ENCODE assay signal across 7 cellular contexts in genomic region chr22:39236321-39237275, GRCh38. TPM values are rescaled to one million over a fixed set of nuclear protein-coding genes. Genes with fewer than 3 reads are reported as not detected.
A peak's percentile ranks its signal among the peaks of the same experiment; 100 is the strongest.
DNase-seq lines count a peak whose midpoint lies in the region; ATAC-seq and TF ChIP-seq lines count a peak whose summit lies in the region.

No MANE protein-coding gene starts in this region.

- H3K36me3 Mint-ChIP-seq in activated T-cell treated with anti-CD3 and anti-CD28 coated beads, Interleukin-2, amount 50 U/mL, for 72 hours (ENCODE audit: insufficient read depth in 2 of 2), result peaks cover 0 to 3% of the 10 kb centered on the region in 2 donors

- H3K4me2 ChIP-seq in smooth muscle cell, result no peak overlapping the region

- H3K4me3 ChIP-seq in lung (no peak overlapping the region), smooth muscle cell (no peak overlapping the region)

- 24 to 29% methylated on average over 36 of the region's 36 CpGs for WGBS in lung, 2 donors
- WGBS in smooth muscle cell (ENCODE audit: low lambda C conversion rate), result 78% methylated on average over 36 of the region's 36 CpGs

- ATAC-seq in GM19467 (IDR thresholded peaks at IDR 0.05; ENCODE audit: unreplicated experiment), result peak; percentile 48
- peak; percentile 58 to 60 for ATAC-seq in activated T-cell treated with anti-CD3 and anti-CD28 coated beads, Interleukin-2, amount 50 U/mL, for 72 hours (replicated peaks in 1 of 2)
- ATAC-seq in lung (ENCODE audit: insufficient read depth, low FRiP score), result no peak
- ATAC-seq in esophagus mucosa, result no peak
- no peak for ATAC-seq in GM21786 (IDR thresholded peaks at IDR 0.05; ENCODE audit: unreplicated experiment)

- H4K20me1 ChIP-seq in smooth muscle cell (ENCODE audit: low read depth), result no peaks in the 10 kb centered on the region

- H3K27ac ChIP-seq in lung (ENCODE audit: low read depth in 1 of 2, low read length in 1 of 2), result peak overlapping the region; percentile 69
- H3K27ac ChIP-seq in smooth muscle cell (ENCODE audit: low read depth), result no peak overlapping the region

- peaks cover 19 to 44% of the 10 kb centered on the region in 2 donors for H3K4me1 ChIP-seq in lung (ENCODE audit: control insufficient read depth in 2 of 2, insufficient read depth in 2 of 2, low read length in 2 of 2)
- peaks cover 25% of the 10 kb centered on the region for H3K4me1 ChIP-seq in smooth muscle cell (ENCODE audit: low read depth)

- H3K79me2 ChIP-seq in smooth muscle cell (ENCODE audit: low read depth), result no peaks in the 10 kb centered on the region

- H3K27me3 ChIP-seq in lung (ENCODE audit: control insufficient read depth, insufficient read depth) (no peaks in the 10 kb centered on the region), smooth muscle cell (ENCODE audit: low read depth) (peaks cover 5% of the 10 kb centered on the region)

- H3K36me3 ChIP-seq in lung (ENCODE audit: control insufficient read depth in 2 of 2, insufficient read depth in 2 of 2, low read length in 2 of 2), result peaks cover 0 to 5% of the 10 kb centered on the region in 2 donors
- H3K36me3 ChIP-seq in smooth muscle cell (ENCODE audit: low read depth), result no peaks in the 10 kb centered on the region

- H3K27me3 Mint-ChIP-seq in activated T-cell treated with anti-CD3 and anti-CD28 coated beads, Interleukin-2, amount 50 U/mL, for 72 hours (ENCODE audit: low read depth), result peaks cover 55% of the 10 kb centered on the region

- H2AFZ ChIP-seq in smooth muscle cell (ENCODE audit: low read depth), result no peak overlapping the region

- H3K9me3 Mint-ChIP-seq in activated T-cell treated with anti-CD3 and anti-CD28 coated beads, Interleukin-2, amount 50 U/mL, for 72 hours, result no peaks in the 10 kb centered on the region

- peak overlapping the region; percentile 61 to 79 for H3K4me3 Mint-ChIP-seq in activated T-cell treated with anti-CD3 and anti-CD28 coated beads, Interleukin-2, amount 50 U/mL, for 72 hours

- no peak overlapping the region for H3K9ac ChIP-seq in smooth muscle cell (ENCODE audit: low read depth)

- TF ChIP-seq CTCF in lung (IDR thresholded peaks at IDR 0.05; ENCODE audit: control extremely low read depth, extremely low read depth) (no peak), smooth muscle cell (IDR thresholded peaks at IDR 0.05; ENCODE audit: borderline replicate concordance, insufficient read depth, poor library complexity, severe bottlenecking) (no peak)

- no peak overlapping the region for H3K27ac Mint-ChIP-seq in activated T-cell treated with anti-CD3 and anti-CD28 coated beads, Interleukin-2, amount 50 U/mL, for 72 hours

- H3K9me3 ChIP-seq in lung (ENCODE audit: control insufficient read depth in 2 of 2, insufficient read depth in 1 of 2, low read length in 1 of 2) (no peaks in the 10 kb centered on the region), smooth muscle cell (replicated peaks; ENCODE audit: low read depth) (no peaks in the 10 kb centered on the region)

- no peaks in the 10 kb centered on the region for H3F3A ChIP-seq in smooth muscle cell (ENCODE audit: low read depth)

- H3K4me1 Mint-ChIP-seq in activated T-cell treated with anti-CD3 and anti-CD28 coated beads, Interleukin-2, amount 50 U/mL, for 72 hours (ENCODE audit: low read depth), result peaks cover 79% of the 10 kb centered on the region

- DNase-seq in NCI-H128 (lab: John Stamatoyannopoulos, UW; ENCODE audit: unreplicated experiment), result peak; percentile 75
- peak; percentile 54 to 59 for DNase-seq in activated T-cell treated with anti-CD3 and anti-CD28 coated beads, Interleukin-2, amount 50 U/mL, for 72 hours
- DNase-seq in lung (ENCODE audit: low spot score), result peak; percentile 79
- DNase-seq in smooth muscle cell (lab: John Stamatoyannopoulos, UW; ENCODE audit: unreplicated experiment), result no peak

RNA-seq across cellular contexts. Expression of gene PDGFB, which starts 8.2 kb away (rescaled TPM):
- 1 to 10 TPM; 2.9 to 4.6 TPM for total RNA-seq in activated T-cell treated with anti-CD3 and anti-CD28 coated beads, Interleukin-2, amount 50 U/mL, for 72 hours
- total RNA-seq in lung (10 to 100 TPM; 19.7 to 39.4 TPM), esophagus mucosa (0.96 TPM), smooth muscle cell (1.9 and 2.1 TPM in 2 replicates)
- polyA plus RNA-seq in lung (10 to 100 TPM in 1 of 2 donors, 1 to 10 TPM in 1; 9.8 to 56.7 TPM), smooth muscle cell (0.31 and 3.0 TPM in 2 replicates)

Comparison
In these comparisons a context has a peak if more than half of its experiments do, and no peak if none do; other contexts are left out.
1. ATAC-seq: peak in GM19467 (single experiment) and activated T-cell treated with anti-CD3 and anti-CD28 coated beads, Interleukin-2, amount 50 U/mL, for 72 hours (2 of 2); none in lung (single experiment), esophagus mucosa (single experiment) and GM21786 (single experiment).